1 cellular context compared by ENCODE assay signal in the genomic region with DNA sequence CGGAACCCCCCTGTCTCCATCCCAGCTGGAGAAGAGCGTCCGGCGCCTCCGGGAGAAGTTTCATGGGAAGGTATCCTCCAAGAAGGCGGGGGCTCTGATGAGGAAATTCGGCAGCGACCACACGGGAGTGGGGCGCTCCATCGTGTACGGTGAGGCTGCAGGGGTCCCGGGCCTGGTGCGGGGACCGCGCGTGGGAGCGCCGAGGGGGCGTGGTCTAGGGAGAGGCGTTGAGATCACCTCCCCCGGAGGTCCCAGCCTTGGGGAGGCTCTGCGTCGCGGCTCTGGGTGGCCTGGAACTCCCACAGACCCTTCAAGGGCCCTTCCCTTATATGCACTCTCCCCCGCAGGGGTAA.
TF ChIP-seq lines count a peak whose summit lies in the region.

No MANE protein-coding gene starts in this region.

TF ChIP-seq in A549, 52 proteins besides CTCF, POLR2A, EP300 and RAD21 (continued from another document):
- no peak for TF ChIP-seq E2F6 (IDR thresholded peaks at IDR 0.05; ENCODE audit: borderline replicate concordance, low read depth)
- no peak for TF ChIP-seq NR3C1 (IDR thresholded peaks at IDR 0.05)
- TF ChIP-seq KDM1A (IDR thresholded peaks at IDR 0.05; ENCODE audit: low read depth): no peak
- no peak for TF ChIP-seq CEBPB (IDR thresholded peaks at IDR 0.05)
